ENCODE assay signal across 8 cellular contexts in genomic region chr3:40751652-40752051, GRCh38.
"Had no signal": no experiment of that assay in that cellular context is flagged by ENCODE, and none has a peak within 500 bp of the region (broad histone marks: within the 10 kb centered on the region; RNA-seq: fewer than 3 reads in every experiment).

No MANE protein-coding gene starts in this region.

- H3K4me3 ChIP-seq: GM12878 had no signal

- FAIRE-seq: G401.6, GM12878, GM12891, GM12892, GM18507, GM19239 had no signal

- DNase-seq: GDM1, GF-D8 had no signal

- ATAC-seq: GM12878 had no signal
